13 cellular contexts compared by ENCODE assay signal in genomic region chr1:31736675-31737074, GRCh38. TPM values are rescaled to one million over a fixed set of nuclear protein-coding genes. Genes with fewer than 3 reads are reported as not detected.
A peak's percentile ranks its signal among the peaks of the same experiment; 100 is the strongest.
DNase-seq lines count a peak whose midpoint lies in the region; ATAC-seq and TF ChIP-seq lines count a peak whose summit lies in the region.
"Had no signal": no experiment of that assay in that cellular context is flagged by ENCODE, and none has a peak within 500 bp of the region (broad histone marks: within the 10 kb centered on the region; RNA-seq: fewer than 3 reads in every experiment).

No MANE protein-coding gene starts in this region.

- H3K9me3 ChIP-seq in CD8-positive, alpha-beta T cell (ENCODE audit: low read length): no peaks in the 10 kb centered on the region

- no peak overlapping the region for H3K4me3 Mint-ChIP-seq in CD8-positive, alpha-beta T cell
- H3K4me3 Mint-ChIP-seq: activated naive CD4-positive, alpha-beta T cell treated with anti-CD3 and anti-CD28 coated beads, Interleukin-2, amount 50 U/mL, for 24 hours; dendritic cell treated with granulocyte-macrophage colony-stimulating factor and Interleukin-4, amounts not matched to agents 40 ng/mL and 50 ng/mL, for 4 days; nephron progenitor cell had no signal

- H3K4me1 Mint-ChIP-seq in CD8-positive, alpha-beta T cell (ENCODE audit: low read depth): peaks cover 11% of the 10 kb centered on the region

- H3K36me3 Mint-ChIP-seq in CD8-positive, alpha-beta T cell: no peaks in the 10 kb centered on the region
- H3K36me3 Mint-ChIP-seq: activated naive CD4-positive, alpha-beta T cell treated with anti-CD3 and anti-CD28 coated beads, Interleukin-2, amount 50 U/mL, for 24 hours had no signal

- H3K4me1 ChIP-seq in CD8-positive, alpha-beta T cell (ENCODE audit: insufficient read depth, low read length): peaks cover 10% of the 10 kb centered on the region

- H3K9me3 Mint-ChIP-seq in CD8-positive, alpha-beta T cell: no peaks in the 10 kb centered on the region
- H3K9me3 Mint-ChIP-seq: activated naive CD4-positive, alpha-beta T cell treated with anti-CD3 and anti-CD28 coated beads, Interleukin-2, amount 50 U/mL, for 24 hours; dendritic cell treated with granulocyte-macrophage colony-stimulating factor and Interleukin-4, amounts not matched to agents 40 ng/mL and 50 ng/mL, for 4 days; nephron progenitor cell had no signal

- no peak for TF ChIP-seq CTCF in CD8-positive, alpha-beta T cell (IDR thresholded peaks at IDR 0.05)

- no peak overlapping the region for H3K27ac Mint-ChIP-seq in CD8-positive, alpha-beta T cell
- H3K27ac Mint-ChIP-seq: activated naive CD4-positive, alpha-beta T cell treated with anti-CD3 and anti-CD28 coated beads, Interleukin-2, amount 50 U/mL, for 24 hours; dendritic cell treated with granulocyte-macrophage colony-stimulating factor and Interleukin-4, amounts not matched to agents 40 ng/mL and 50 ng/mL, for 4 days; nephron progenitor cell had no signal

- H3K27me3 ChIP-seq in CD8-positive, alpha-beta T cell (ENCODE audit: insufficient read depth, low read length): no peaks in the 10 kb centered on the region

- intact Hi-C loops in CD8-positive, alpha-beta T cell (cut with DNase I, micrococcal nuclease): no loop called here

- peak in 2 of 7 experiments; percentile 39 to 63 for DNase-seq in CD8-positive, alpha-beta T cell
- DNase-seq in NCI-H226 (peak; percentile 40), caudate nucleus (lab: John Stamatoyannopoulos, UW) (peak in 41 of 61 donors; percentile 16 to 94 (median 54)), putamen (ENCODE audit: low spot score) (peak; percentile 64), germinal center (ENCODE audit: low spot score) (no peak)
- DNase-seq: NCI-H1092, NCI-H524, nephron progenitor cell had no signal

- no peak overlapping the region for H3K4me3 ChIP-seq in CD8-positive, alpha-beta T cell (ENCODE audit: low read depth, low read length)

- H3K36me3 ChIP-seq in CD8-positive, alpha-beta T cell (ENCODE audit: insufficient read depth, low read length): no peaks in the 10 kb centered on the region

- POLR2A ChIA-PET in CD8-positive, alpha-beta T cell (lab: Charles Lee): no interaction called here

- ATAC-seq in CD8-positive, alpha-beta T cell: peak; percentile 81
- ATAC-seq in HG02623 (IDR thresholded peaks at IDR 0.05; ENCODE audit: unreplicated experiment) (no peak), HG02852 (IDR thresholded peaks at IDR 0.05; ENCODE audit: unreplicated experiment) (no peak)
- ATAC-seq: Right ventricle myocardium inferior had no signal

- CTCF ChIA-PET in CD8-positive, alpha-beta T cell (lab: Charles Lee): interaction anchor here (1.2 kb wide), 1 partner anchor 53 kb away, joined by 3 read pairs; no protein-coding TSS in a partner anchor

- no peak overlapping the region for H3K27ac ChIP-seq in CD8-positive, alpha-beta T cell (ENCODE audit: low read depth, low read length)
- H3K27ac ChIP-seq in caudate nucleus (ENCODE audit: low read depth, low read length): peak overlapping the region; percentile 64

- H3K27me3 Mint-ChIP-seq in CD8-positive, alpha-beta T cell (ENCODE audit: low read depth): no peaks in the 10 kb centered on the region
- H3K27me3 Mint-ChIP-seq: activated naive CD4-positive, alpha-beta T cell treated with anti-CD3 and anti-CD28 coated beads, Interleukin-2, amount 50 U/mL, for 24 hours had no signal

RNA-seq across cellular contexts. Expression of gene ADGRB2, which starts 27.5 kb away (rescaled TPM):
- total RNA-seq in CD8-positive, alpha-beta T cell: under 1 TPM; 0.25 to 0.79 TPM

RNA-seq across cellular contexts. Expression of gene COL16A1, which starts 32.9 kb away (rescaled TPM):
- total RNA-seq in CD8-positive, alpha-beta T cell: under 1 TPM in 1 of 2 experiments, not detected in 1; 0.92 TPM
